In genomic region chr1:221711156-221711577, GRCh38 we compare ENCODE assay signal across 12 cellular contexts. TPM values are rescaled to one million over a fixed set of nuclear protein-coding genes. Genes with fewer than 3 reads are reported as not detected.
A peak's percentile ranks its signal among the peaks of the same experiment; 100 is the strongest.
DNase-seq lines count a peak whose midpoint lies in the region; ATAC-seq, FAIRE-seq and TF ChIP-seq lines count a peak whose summit lies in the region.
"Had no signal": no experiment of that assay in that cellular context is flagged by ENCODE, and none has a peak within 500 bp of the region (broad histone marks: within the 10 kb centered on the region; RNA-seq: fewer than 3 reads in every experiment).

No MANE protein-coding gene starts in this region.

- peak overlapping the region; percentile 39 to 84 (median 50) for H3K27ac ChIP-seq in body of pancreas
- no peak overlapping the region for H3K27ac ChIP-seq in naive thymus-derived CD4-positive, alpha-beta T cell (ENCODE audit: low read depth, low read length)

- no peak for DNase-seq in stimulated activated naive CD8-positive, alpha-beta T cell treated with anti-CD3 and anti-CD28 coated beads, Interleukin-15, Interleukin-2, amounts not matched to agents 100 U/mL and 50 U/mL, for 24 hours
- DNase-seq in body of pancreas: peak in 1 of 4 donors; percentile 39
- DNase-seq in naive thymus-derived CD4-positive, alpha-beta T cell: no peak
- DNase-seq in COR-L47 (lab: John Stamatoyannopoulos, UW): no peak
- no peak for DNase-seq in SW 1271 (lab: John Stamatoyannopoulos, UW)
- DNase-seq in DMS153 treated with DMSO at 0.1 percent for 48 hours (lab: John Stamatoyannopoulos, UW; ENCODE audit: unreplicated experiment): no peak
- no peak for DNase-seq in D721Med (ENCODE audit: insufficient read length, low spot score)
- DNase-seq: NCI-H187 treated with DMSO at 0.1 percent for 48 hours, T-helper 9 cell, uterus had no signal

- POLR2A ChIA-PET in naive thymus-derived CD4-positive, alpha-beta T cell (lab: Charles Lee): interaction anchor here (9.0 kb wide), 1 partner anchor 31 kb away, joined by 82 read pairs; the partner anchor contains the start of gene DUSP10

- H3K27ac Mint-ChIP-seq in stimulated activated naive CD8-positive, alpha-beta T cell treated with anti-CD3 and anti-CD28 coated beads, Interleukin-15, Interleukin-2, amounts not matched to agents 100 ng/mL and 50 ng/mL, for 24 hours: peak overlapping the region; percentile 92
- H3K27ac Mint-ChIP-seq in naive thymus-derived CD4-positive, alpha-beta T cell: peak overlapping the region in 6 of 9 donors; percentile 28 to 99 (median 72)

- no peak overlapping the region for H3K4me3 Mint-ChIP-seq in stimulated activated naive CD8-positive, alpha-beta T cell treated with anti-CD3 and anti-CD28 coated beads, Interleukin-15, Interleukin-2, amounts not matched to agents 100 ng/mL and 50 ng/mL, for 24 hours
- H3K4me3 Mint-ChIP-seq in naive thymus-derived CD4-positive, alpha-beta T cell: peak overlapping the region in 1 of 10 donors; percentile 58

- H3K9me3 Mint-ChIP-seq in stimulated activated naive CD8-positive, alpha-beta T cell treated with anti-CD3 and anti-CD28 coated beads, Interleukin-15, Interleukin-2, amounts not matched to agents 100 ng/mL and 50 ng/mL, for 24 hours: peaks cover 4% of the 10 kb centered on the region
- no peaks in the 10 kb centered on the region for H3K9me3 Mint-ChIP-seq in naive thymus-derived CD4-positive, alpha-beta T cell

- TF ChIP-seq CTCF in body of pancreas (IDR thresholded peaks at IDR 0.05): no peak
- TF ChIP-seq CTCF in D721Med (IDR thresholded peaks at IDR 0.05; ENCODE audit: insufficient read depth, missing control alignments): no peak

- intact Hi-C loops in body of pancreas (cut with DNase I): no loop called here
- intact Hi-C loops in naive thymus-derived CD4-positive, alpha-beta T cell (cut with micrococcal nuclease): loop anchor here (5.0 to 10.0 kb wide), 3 partner anchors 274 to 934 kb away; no protein-coding TSS in a partner anchor

- no peak overlapping the region for H3K4me3 ChIP-seq in body of pancreas
- H3K4me3 ChIP-seq in naive thymus-derived CD4-positive, alpha-beta T cell (ENCODE audit: low read length): no peak overlapping the region
- H3K4me3 ChIP-seq: uterus had no signal

- no peaks in the 10 kb centered on the region for H3K9me3 ChIP-seq in body of pancreas
- H3K9me3 ChIP-seq in naive thymus-derived CD4-positive, alpha-beta T cell (ENCODE audit: control insufficient read depth in 2 of 3, low read length in 3 of 3): no peaks in the 10 kb centered on the region
- H3K9me3 ChIP-seq: uterus had no signal

- ATAC-seq in stimulated activated naive CD8-positive, alpha-beta T cell treated with anti-CD3 and anti-CD28 coated beads, Interleukin-15, Interleukin-2, amounts not matched to agents 100 U/mL and 50 U/mL, for 24 hours: no peak
- ATAC-seq in body of pancreas: no peak
- no peak for ATAC-seq in naive thymus-derived CD4-positive, alpha-beta T cell
- ATAC-seq: sciatic nerve had no signal

- peaks cover 94% of the 10 kb centered on the region for H3K4me1 Mint-ChIP-seq in stimulated activated naive CD8-positive, alpha-beta T cell treated with anti-CD3 and anti-CD28 coated beads, Interleukin-15, Interleukin-2, amounts not matched to agents 100 ng/mL and 50 ng/mL, for 24 hours (ENCODE audit: low read depth)
- H3K4me1 Mint-ChIP-seq in naive thymus-derived CD4-positive, alpha-beta T cell: peaks cover 44 to 87% (median 72%) of the 10 kb centered on the region in 7 donors

- H3K4me1 ChIP-seq in body of pancreas: peaks cover 76% of the 10 kb centered on the region
- H3K4me1 ChIP-seq in naive thymus-derived CD4-positive, alpha-beta T cell (ENCODE audit: control insufficient read depth in 2 of 2, insufficient read depth in 2 of 2, low read length in 2 of 2): peaks cover 24 to 63% of the 10 kb centered on the region in 2 donors
- H3K4me1 ChIP-seq: uterus had no signal

- no peaks in the 10 kb centered on the region for H3K36me3 ChIP-seq in body of pancreas (replicated peaks in 1 of 2; ENCODE audit: insufficient read depth in 1 of 2, low read depth in 2 of 2)
- H3K36me3 ChIP-seq in naive thymus-derived CD4-positive, alpha-beta T cell (ENCODE audit: control insufficient read depth in 2 of 3, insufficient read depth in 3 of 3, low read length in 3 of 3): peaks cover 0 to under 1% (median 0%) of the 10 kb centered on the region in 3 experiments
- H3K36me3 ChIP-seq: uterus had no signal

- no peaks in the 10 kb centered on the region for H3K27me3 ChIP-seq in body of pancreas
- H3K27me3 ChIP-seq in naive thymus-derived CD4-positive, alpha-beta T cell (ENCODE audit: control insufficient read depth in 2 of 2, insufficient read depth in 2 of 2, low read length in 2 of 2): no peaks in the 10 kb centered on the region
- H3K27me3 ChIP-seq: uterus had no signal

- TF ChIP-seq POLR2A in body of pancreas (IDR thresholded peaks at IDR 0.05): no peak

- 60 to 69% methylated on average over 2 of the region's 2 CpGs for WGBS in body of pancreas, 2 donors

- no peak for FAIRE-seq in D721Med (lab: Jason Lieb, UNC)

- CTCF ChIA-PET in naive thymus-derived CD4-positive, alpha-beta T cell (lab: Charles Lee): no interaction called here

- H3K27me3 Mint-ChIP-seq in stimulated activated naive CD8-positive, alpha-beta T cell treated with anti-CD3 and anti-CD28 coated beads, Interleukin-15, Interleukin-2, amounts not matched to agents 100 ng/mL and 50 ng/mL, for 24 hours: no peaks in the 10 kb centered on the region
- no peaks in the 10 kb centered on the region for H3K27me3 Mint-ChIP-seq in naive thymus-derived CD4-positive, alpha-beta T cell

- peaks cover 34% of the 10 kb centered on the region for H3K36me3 Mint-ChIP-seq in stimulated activated naive CD8-positive, alpha-beta T cell treated with anti-CD3 and anti-CD28 coated beads, Interleukin-15, Interleukin-2, amounts not matched to agents 100 ng/mL and 50 ng/mL, for 24 hours (ENCODE audit: low read depth)
- peaks cover 0 to 36% (median under 1%) of the 10 kb centered on the region in 5 donors for H3K36me3 Mint-ChIP-seq in naive thymus-derived CD4-positive, alpha-beta T cell

RNA-seq across cellular contexts. Expression of gene DUSP10, which starts 30.7 kb away (rescaled TPM):
- total RNA-seq in body of pancreas: 10 to 100 TPM in 1 of 2 donors, 1 to 10 TPM in 1; 5.4 to 12.2 TPM
- total RNA-seq in naive thymus-derived CD4-positive, alpha-beta T cell: 10 to 100 TPM in 3 of 5 experiments, 1 to 10 TPM in 2; 2.5 to 60.6 (median 19.0) TPM
- polyA plus RNA-seq in naive thymus-derived CD4-positive, alpha-beta T cell: 1 to 10 TPM; 3.5 to 3.7 TPM
